ENCODE assay signal across 34 cellular contexts in genomic region chr12:77107121-77107520, GRCh38. TPM values are rescaled to one million over a fixed set of nuclear protein-coding genes. Genes with fewer than 3 reads are reported as not detected.
"Had no signal": no experiment of that assay in that cellular context is flagged by ENCODE, and none has a peak within 500 bp of the region (broad histone marks: within the 10 kb centered on the region; RNA-seq: fewer than 3 reads in every experiment).

No MANE protein-coding gene starts in this region.

- H3K4me3 Mint-ChIP-seq: activated CD4-positive, alpha-beta memory T cell treated with anti-CD3 and anti-CD28 coated beads for 36 hours; activated CD4-positive, alpha-beta T cell treated with anti-CD3 and anti-CD28 coated beads for 36 hours; activated CD4-positive, alpha-beta T cell treated with anti-CD3 and anti-CD28 coated beads, Interleukin-2, amount 10 ng/mL, durations not matched to agents 24 days and 14 days; activated CD8-positive, alpha-beta memory T cell treated with anti-CD3 and anti-CD28 coated beads, Interleukin-2, amount 10 ng/mL, durations not matched to agents 7 days and 5 days; activated CD8-positive, alpha-beta T cell treated with anti-CD3 and anti-CD28 coated beads, Interleukin-2, amount 10 ng/mL, durations not matched to agents 7 days and 5 days; activated naive CD4-positive, alpha-beta T cell treated with anti-CD3 and anti-CD28 coated beads for 36 hours; activated naive CD4-positive, alpha-beta T cell treated with anti-CD3 and anti-CD28 coated beads, Interleukin-2, amount 50 U/mL, for 24 hours; activated naive CD8-positive, alpha-beta T cell treated with anti-CD3 and anti-CD28 coated beads for 36 hours; activated naive CD8-positive, alpha-beta T cell treated with anti-CD3 and anti-CD28 coated beads, Interleukin-2, amount 50 U/mL, for 24 hours; activated T-helper 1 cell treated with anti-CD3 and anti-CD28 coated beads, Interleukin-12 subunit alpha, Interleukin-12 subunit beta, Interleukin-2, Interleukin-4 antibody, amounts not matched to agents 30 ng/mL and 10 ng/mL and 1 ng/mL, durations not matched to agents 14 hours and 24 hours and 36 hours; effector memory CD8-positive, alpha-beta T cell; T-helper 1 cell treated with Interleukin-12 subunit alpha and Interleukin-12 subunit beta and Interleukin-4 antibody, amounts not matched to agents 30 μg/mL and 1 μg/mL, for 36 hours had no signal

- H3K9me3 ChIP-seq: adrenal gland had no signal

- H3K27me3 Mint-ChIP-seq: activated CD4-positive, alpha-beta memory T cell treated with anti-CD3 and anti-CD28 coated beads for 36 hours; activated CD4-positive, alpha-beta T cell treated with anti-CD3 and anti-CD28 coated beads, Interleukin-2, amount 10 ng/mL, durations not matched to agents 24 days and 14 days; activated CD8-positive, alpha-beta memory T cell treated with anti-CD3 and anti-CD28 coated beads, Interleukin-2, amount 10 ng/mL, durations not matched to agents 7 days and 5 days; activated naive CD4-positive, alpha-beta T cell treated with anti-CD3 and anti-CD28 coated beads, Interleukin-2, amount 50 U/mL, for 24 hours; activated naive CD8-positive, alpha-beta T cell treated with anti-CD3 and anti-CD28 coated beads, Interleukin-2, amount 50 U/mL, for 24 hours had no signal

- H3K36me3 Mint-ChIP-seq: activated CD4-positive, alpha-beta memory T cell treated with anti-CD3 and anti-CD28 coated beads for 36 hours; activated CD8-positive, alpha-beta memory T cell treated with anti-CD3 and anti-CD28 coated beads, Interleukin-2, amount 10 ng/mL, durations not matched to agents 7 days and 5 days; activated naive CD4-positive, alpha-beta T cell treated with anti-CD3 and anti-CD28 coated beads, Interleukin-2, amount 50 U/mL, for 24 hours; activated naive CD8-positive, alpha-beta T cell treated with anti-CD3 and anti-CD28 coated beads for 36 hours had no signal

- DNase-seq: activated CD4-positive, alpha-beta memory T cell treated with anti-CD3 and anti-CD28 coated beads for 36 hours; activated CD4-positive, alpha-beta T cell treated with anti-CD3 and anti-CD28 coated beads for 36 hours; activated CD4-positive, alpha-beta T cell treated with anti-CD3 and anti-CD28 coated beads, Interleukin-2, amount 10 ng/mL, durations not matched to agents 24 days and 14 days; activated CD4-positive, CD25-positive, alpha-beta regulatory T cell; activated CD4-positive, CD25-positive, alpha-beta regulatory T cell treated with anti-CD3 and anti-CD28 coated beads, Interleukin-2, amount 50 U/mL, for 72 hours; activated CD8-positive, alpha-beta memory T cell treated with anti-CD3 and anti-CD28 coated beads, Interleukin-2, amount 10 ng/mL, durations not matched to agents 7 days and 5 days; activated CD8-positive, alpha-beta memory T cell treated with anti-CD3 and anti-CD28 coated beads, Interleukin-2, amount 50 U/mL, for 4 hours; activated CD8-positive, alpha-beta T cell treated with anti-CD3 and anti-CD28 coated beads, Interleukin-2, amount 10 ng/mL, durations not matched to agents 7 days and 5 days; activated effector memory CD4-positive, alpha-beta T cell treated with anti-CD3 and anti-CD28 coated beads, Interleukin-2, amount 50 U/mL, for 16 hours; activated naive CD4-positive, alpha-beta T cell treated with anti-CD3 and anti-CD28 coated beads for 36 hours; activated naive CD8-positive, alpha-beta T cell treated with anti-CD3 and anti-CD28 coated beads for 36 hours; activated naive CD8-positive, alpha-beta T cell treated with anti-CD3 and anti-CD28 coated beads, Interleukin-2, amount 50 U/mL, for 24 hours; activated T-cell treated with anti-CD3 and anti-CD28 coated beads, Interleukin-2, amount 50 U/mL, for 1 hour; activated T-cell treated with anti-CD3 and anti-CD28 coated beads, Interleukin-2, amount 50 U/mL, for 48 hours; adrenal gland; amygdala; aorta; body of pancreas; caudate nucleus; cortex of kidney; dermis blood vessel endothelial cell; effector CD4-positive, alpha-beta T cell; effector memory CD8-positive, alpha-beta T cell; foreskin fibroblast; head of caudate nucleus; T1000; WERI-Rb-1 had no signal

- ATAC-seq: activated CD4-positive, alpha-beta T cell treated with anti-CD3 and anti-CD28 coated beads for 36 hours; activated CD8-positive, alpha-beta memory T cell treated with anti-CD3 and anti-CD28 coated beads, Interleukin-2, amount 10 ng/mL, durations not matched to agents 7 days and 5 days; activated CD8-positive, alpha-beta T cell treated with anti-CD3 and anti-CD28 coated beads, Interleukin-2, amount 10 ng/mL, durations not matched to agents 7 days and 5 days; activated naive CD8-positive, alpha-beta T cell treated with anti-CD3 and anti-CD28 coated beads, Interleukin-2, amount 50 U/mL, for 24 hours; body of pancreas; effector memory CD8-positive, alpha-beta T cell; esophagus mucosa had no signal

- H3K4me1 Mint-ChIP-seq: activated CD4-positive, alpha-beta T cell treated with anti-CD3 and anti-CD28 coated beads for 36 hours; activated naive CD4-positive, alpha-beta T cell treated with anti-CD3 and anti-CD28 coated beads, Interleukin-2, amount 50 U/mL, for 24 hours; activated naive CD8-positive, alpha-beta T cell treated with anti-CD3 and anti-CD28 coated beads for 36 hours; activated naive CD8-positive, alpha-beta T cell treated with anti-CD3 and anti-CD28 coated beads, Interleukin-2, amount 50 U/mL, for 24 hours had no signal

- H3K4me3 ChIP-seq: adrenal gland, body of pancreas had no signal

- H3K27me3 ChIP-seq: adrenal gland, body of pancreas had no signal

- H3K4me1 ChIP-seq: adrenal gland had no signal

- H3K27ac ChIP-seq: adrenal gland, body of pancreas, WERI-Rb-1 had no signal

- FAIRE-seq: colon, frontal cortex had no signal

- H3K36me3 ChIP-seq: adrenal gland, WERI-Rb-1 had no signal

- H3K27ac Mint-ChIP-seq: activated CD4-positive, alpha-beta memory T cell treated with anti-CD3 and anti-CD28 coated beads for 36 hours; activated CD4-positive, alpha-beta T cell treated with anti-CD3 and anti-CD28 coated beads for 36 hours; activated CD4-positive, alpha-beta T cell treated with anti-CD3 and anti-CD28 coated beads, Interleukin-2, amount 10 ng/mL, durations not matched to agents 24 days and 14 days; activated CD8-positive, alpha-beta memory T cell treated with anti-CD3 and anti-CD28 coated beads, Interleukin-2, amount 10 ng/mL, durations not matched to agents 7 days and 5 days; activated CD8-positive, alpha-beta T cell treated with anti-CD3 and anti-CD28 coated beads, Interleukin-2, amount 10 ng/mL, durations not matched to agents 7 days and 5 days; activated naive CD4-positive, alpha-beta T cell treated with anti-CD3 and anti-CD28 coated beads for 36 hours; activated naive CD4-positive, alpha-beta T cell treated with anti-CD3 and anti-CD28 coated beads, Interleukin-2, amount 50 U/mL, for 24 hours; activated naive CD8-positive, alpha-beta T cell treated with anti-CD3 and anti-CD28 coated beads for 36 hours; activated naive CD8-positive, alpha-beta T cell treated with anti-CD3 and anti-CD28 coated beads, Interleukin-2, amount 50 U/mL, for 24 hours; activated T-helper 1 cell treated with anti-CD3 and anti-CD28 coated beads, Interleukin-12 subunit alpha, Interleukin-12 subunit beta, Interleukin-2, Interleukin-4 antibody, amounts not matched to agents 30 ng/mL and 10 ng/mL and 1 ng/mL, durations not matched to agents 14 hours and 24 hours and 36 hours; activated T-helper 2 cell treated with anti-CD3 and anti-CD28 coated beads, Interferon-gamma antibody, Interleukin-2, Interleukin-4, amounts not matched to agents 10 μg/mL and 5 μg/mL and 100 μg/mL, durations not matched to agents 14 hours and 24 hours and 36 hours; effector memory CD8-positive, alpha-beta T cell; T-helper 1 cell treated with Interleukin-12 subunit alpha and Interleukin-12 subunit beta and Interleukin-4 antibody, amounts not matched to agents 30 μg/mL and 1 μg/mL, for 36 hours had no signal

RNA-seq across cellular contexts. Expression of gene E2F7, which starts 41.8 kb away (rescaled TPM):
- total RNA-seq: body of pancreas had no signal
- polyA plus RNA-seq: aorta had no signal
